In the genomic region with DNA sequence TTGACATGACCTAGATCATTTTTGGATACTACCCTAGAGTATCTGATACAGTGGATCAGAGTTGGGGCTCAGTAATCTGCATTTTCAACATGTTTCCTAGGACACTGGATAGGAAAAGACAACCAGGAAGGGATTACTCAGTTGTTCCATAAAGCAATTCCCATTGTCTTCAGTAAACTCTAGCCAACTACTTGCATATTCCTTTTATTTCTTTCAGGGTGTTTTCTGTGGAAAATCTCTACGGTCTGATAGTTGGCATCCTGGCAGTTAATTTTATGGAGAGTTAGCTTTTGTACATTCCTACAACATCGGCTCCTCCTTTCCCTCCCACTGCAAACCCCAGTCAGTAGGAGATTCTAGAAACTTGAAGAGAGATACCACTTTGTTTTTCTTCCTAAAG, we compare ENCODE assay signal across 19 cellular contexts.
"Had no signal": no experiment of that assay in that cellular context is flagged by ENCODE, and none has a peak within 500 bp of the region (broad histone marks: within the 10 kb centered on the region; RNA-seq: fewer than 3 reads in every experiment).

No MANE protein-coding gene starts in this region.

- H3K4me1 ChIP-seq: colonic mucosa, SJSA1, spleen had no signal

- H3K27ac ChIP-seq: cardiac muscle cell, colonic mucosa, ovary, SJSA1, VCaP had no signal

- H3K4me3 Mint-ChIP-seq: activated CD4-positive, alpha-beta memory T cell treated with anti-CD3 and anti-CD28 coated beads for 36 hours; activated naive CD8-positive, alpha-beta T cell treated with anti-CD3 and anti-CD28 coated beads, Interleukin-2, amount 10 ng/mL, durations not matched to agents 7 days and 5 days; activated T-cell treated with anti-CD3 and anti-CD28 coated beads, Interleukin-2, amount 50 U/mL, for 4 hours; naive thymus-derived CD8-positive, alpha-beta T cell; stimulated activated memory B cell treated with anti-CD40 and anti-IgM and Interleukin-4, amounts not matched to agents 10 μg/mL and 1 μg/mL and 100 μg/mL, for 72 hours; T-cell had no signal

- H3K36me3 Mint-ChIP-seq: activated CD4-positive, alpha-beta memory T cell treated with anti-CD3 and anti-CD28 coated beads for 36 hours; activated naive CD8-positive, alpha-beta T cell treated with anti-CD3 and anti-CD28 coated beads, Interleukin-2, amount 10 ng/mL, durations not matched to agents 7 days and 5 days; naive thymus-derived CD8-positive, alpha-beta T cell; stimulated activated memory B cell treated with anti-CD40 and anti-IgM and Interleukin-4, amounts not matched to agents 10 μg/mL and 1 μg/mL and 100 μg/mL, for 72 hours; T-cell had no signal

- H3K4me3 ChIP-seq: cardiac muscle cell, colonic mucosa, lung, mucosa of descending colon, ovary, SJSA1, spleen had no signal

- H3K9me3 ChIP-seq: colonic mucosa, mucosa of descending colon, ovary, SJSA1, spleen had no signal

- H3K27ac Mint-ChIP-seq: activated CD4-positive, alpha-beta memory T cell treated with anti-CD3 and anti-CD28 coated beads for 36 hours; activated naive CD8-positive, alpha-beta T cell treated with anti-CD3 and anti-CD28 coated beads, Interleukin-2, amount 10 ng/mL, durations not matched to agents 7 days and 5 days; naive thymus-derived CD8-positive, alpha-beta T cell; stimulated activated memory B cell treated with anti-CD40 and anti-IgM and Interleukin-4, amounts not matched to agents 10 μg/mL and 1 μg/mL and 100 μg/mL, for 72 hours; T-cell had no signal

- H3K36me3 ChIP-seq: cardiac muscle cell, colonic mucosa, ovary, SJSA1, spleen had no signal

- H3K4me1 Mint-ChIP-seq: activated naive CD8-positive, alpha-beta T cell treated with anti-CD3 and anti-CD28 coated beads, Interleukin-2, amount 10 ng/mL, durations not matched to agents 7 days and 5 days; naive thymus-derived CD8-positive, alpha-beta T cell; stimulated activated memory B cell treated with anti-CD40 and anti-IgM and Interleukin-4, amounts not matched to agents 10 μg/mL and 1 μg/mL and 100 μg/mL, for 72 hours; T-cell had no signal

- DNase-seq: activated CD4-positive, alpha-beta memory T cell treated with anti-CD3 and anti-CD28 coated beads for 36 hours; activated effector memory CD4-positive, alpha-beta T cell treated with anti-CD3 and anti-CD28 coated beads, Interleukin-2, amount 50 U/mL, for 16 hours; activated naive CD8-positive, alpha-beta T cell treated with anti-CD3 and anti-CD28 coated beads, Interleukin-2, amount 10 ng/mL, durations not matched to agents 7 days and 5 days; activated T-cell treated with anti-CD3 and anti-CD28 coated beads, Interleukin-2, amount 50 U/mL, for 4 hours; colonic mucosa; effector CD8-positive, alpha-beta T cell; hippocampal formation; mucosa of descending colon; naive thymus-derived CD8-positive, alpha-beta T cell; ovary; spleen; stimulated activated CD4-positive, alpha-beta T cell treated with anti-CD3 and anti-CD28 coated beads, Interleukin-1b, Interleukin-23, amount 100 ng/mL, for 48 hours; T-cell; trophoblast cell had no signal

- H3K9me3 Mint-ChIP-seq: activated CD4-positive, alpha-beta memory T cell treated with anti-CD3 and anti-CD28 coated beads for 36 hours; activated naive CD8-positive, alpha-beta T cell treated with anti-CD3 and anti-CD28 coated beads, Interleukin-2, amount 10 ng/mL, durations not matched to agents 7 days and 5 days; activated T-cell treated with anti-CD3 and anti-CD28 coated beads, Interleukin-2, amount 50 U/mL, for 4 hours; naive thymus-derived CD8-positive, alpha-beta T cell; stimulated activated memory B cell treated with anti-CD40 and anti-IgM and Interleukin-4, amounts not matched to agents 10 μg/mL and 1 μg/mL and 100 μg/mL, for 72 hours; T-cell had no signal

- ATAC-seq: activated T-cell treated with anti-CD3 and anti-CD28 coated beads, Interleukin-2, amount 50 U/mL, for 4 hours; mucosa of descending colon; naive thymus-derived CD8-positive, alpha-beta T cell; stimulated activated memory B cell treated with anti-CD40 and anti-IgM and Interleukin-4, amounts not matched to agents 10 μg/mL and 1 μg/mL and 100 μg/mL, for 72 hours; T-cell had no signal

- H3K27me3 Mint-ChIP-seq: activated naive CD8-positive, alpha-beta T cell treated with anti-CD3 and anti-CD28 coated beads, Interleukin-2, amount 10 ng/mL, durations not matched to agents 7 days and 5 days; stimulated activated memory B cell treated with anti-CD40 and anti-IgM and Interleukin-4, amounts not matched to agents 10 μg/mL and 1 μg/mL and 100 μg/mL, for 72 hours; T-cell had no signal

- H3K27me3 ChIP-seq: cardiac muscle cell, colonic mucosa, ovary, SJSA1, spleen had no signal
